In genomic region chr1:206501881-206502280, GRCh38 we compare ENCODE assay signal across 12 cellular contexts. TPM values are rescaled to one million over a fixed set of nuclear protein-coding genes. Genes with fewer than 3 reads are reported as not detected.
A peak's percentile ranks its signal among the peaks of the same experiment; 100 is the strongest.
DNase-seq lines count a peak whose midpoint lies in the region; ATAC-seq and TF ChIP-seq lines count a peak whose summit lies in the region.
"Had no signal": no experiment of that assay in that cellular context is flagged by ENCODE, and none has a peak within 500 bp of the region (broad histone marks: within the 10 kb centered on the region; RNA-seq: fewer than 3 reads in every experiment).

No MANE protein-coding gene starts in this region.

- POLR2A ChIA-PET in RWPE1 (lab: Yijun Ruan, JAX; ENCODE audit: low non-redundant PET) (no interaction called here), OCI-LY7 (lab: Charles Lee) (no interaction called here)

- no peak overlapping the region for H3K27ac ChIP-seq in BLaER1
- peak overlapping the region; percentile 76 for H3K27ac ChIP-seq in RWPE1
- peak overlapping the region in 3 of 4 donors; percentile 36 to 51 (median 37) for H3K27ac ChIP-seq in gastroesophageal sphincter
- no peak overlapping the region for H3K27ac ChIP-seq in OCI-LY7 (ENCODE audit: low read depth, low read length, poor library complexity, severe bottlenecking)

- TF ChIP-seq CTCF in RWPE1 (conservative IDR thresholded peaks at IDR 0.05; ENCODE audit: low read depth) (no peak), gastroesophageal sphincter (IDR thresholded peaks at IDR 0.05) (no peak), OCI-LY7 (conservative IDR thresholded peaks at IDR 0.05; ENCODE audit: low read length) (no peak)

- H3K4me2 ChIP-seq in BLaER1 (peak overlapping the region; percentile 99), skeletal muscle satellite cell (ENCODE audit: low read length) (peak overlapping the region; percentile 49), OCI-LY7 (ENCODE audit: low read length) (no peak overlapping the region)

- H3K9me3 ChIP-seq in BLaER1, result no peaks in the 10 kb centered on the region
- no peaks in the 10 kb centered on the region for H3K9me3 ChIP-seq in gastroesophageal sphincter
- H3K9me3 ChIP-seq in skeletal muscle satellite cell (replicated peaks; ENCODE audit: low read length), result no peaks in the 10 kb centered on the region
- H3K9me3 ChIP-seq in OCI-LY7 (ENCODE audit: low read length), result no peaks in the 10 kb centered on the region

- WGBS in gastroesophageal sphincter (ENCODE audit: low coverage in 1 of 2), 2 donors, result 80 to 100% methylated on average over 1 of the region's 5 CpGs

- intact Hi-C loops in OCI-LY7 (cut with micrococcal nuclease; ENCODE audit: unreplicated experiment), result no loop called here

- H3K27me3 ChIP-seq in BLaER1 (peaks cover 2% of the 10 kb centered on the region; the same call in 1 of the 2 replicates), gastroesophageal sphincter (peaks cover 20% of the 10 kb centered on the region), skeletal muscle satellite cell (ENCODE audit: control insufficient read depth, insufficient read depth, low read length) (peaks cover 5% of the 10 kb centered on the region)

- H4K20me1 ChIP-seq in BLaER1 (no peaks in the 10 kb centered on the region), OCI-LY7 (ENCODE audit: insufficient read depth, low read length) (no peaks in the 10 kb centered on the region)

- H3K4me1 ChIP-seq in BLaER1, result peaks cover 81% of the 10 kb centered on the region
- H3K4me1 ChIP-seq in gastroesophageal sphincter, result peaks cover 0 to 43% (median 9%) of the 10 kb centered on the region in 3 donors
- H3K4me1 ChIP-seq in skeletal muscle satellite cell (ENCODE audit: control insufficient read depth, insufficient read depth, low read length), result peaks cover 36% of the 10 kb centered on the region
- H3K4me1 ChIP-seq in OCI-LY7 (ENCODE audit: insufficient read depth, low read length, poor library complexity, severe bottlenecking), result peaks cover 10% of the 10 kb centered on the region

- no peak overlapping the region for H2AFZ ChIP-seq in OCI-LY7 (ENCODE audit: low read length)

- TF ChIP-seq POLR2A in gastroesophageal sphincter (IDR thresholded peaks at IDR 0.05), result no peak

- no peak for TF ChIP-seq EP300 in gastroesophageal sphincter (IDR thresholded peaks at IDR 0.05)

- no peak for ATAC-seq in gastroesophageal sphincter
- ATAC-seq in HG03095 (IDR thresholded peaks at IDR 0.05; ENCODE audit: unreplicated experiment), result no peak
- ATAC-seq: activated T-helper 17 cell treated with anti-CD3 and anti-CD28 coated beads, Interleukin-2, amount 50 U/mL, for 72 hours; stimulated activated naive CD8-positive, alpha-beta T cell treated with anti-CD3 and anti-CD28 coated beads, Interleukin-15, amount 100 ng/mL, for 72 hours had no signal

- no peaks in the 10 kb centered on the region for H3K79me2 ChIP-seq in OCI-LY7 (ENCODE audit: insufficient read depth, low read depth, low read length)

- DNase-seq in RWPE1 (ENCODE audit: low spot score) (no peak), AML-193 (lab: John Stamatoyannopoulos, UW) (no peak), OCI-LY7 (ENCODE audit: low spot score) (no peak), dermis blood vessel endothelial cell (no peak)
- DNase-seq: central memory CD4-positive, alpha-beta T cell; DND-41; stimulated activated naive CD8-positive, alpha-beta T cell treated with anti-CD3 and anti-CD28 coated beads, Interleukin-15, amount 100 ng/mL, for 72 hours had no signal

- no peak overlapping the region for H3K9ac ChIP-seq in BLaER1
- peak overlapping the region; percentile 4 for H3K9ac ChIP-seq in skeletal muscle satellite cell (ENCODE audit: low read depth, low read length)

- H3K36me3 ChIP-seq in BLaER1 (peaks cover 10% of the 10 kb centered on the region; the same call in 1 of the 2 replicates), gastroesophageal sphincter (no peaks in the 10 kb centered on the region), skeletal muscle satellite cell (ENCODE audit: insufficient read depth, low read length) (no peaks in the 10 kb centered on the region), OCI-LY7 (ENCODE audit: insufficient read depth, low read length) (peaks cover 13% of the 10 kb centered on the region; the same call in 1 of the 2 replicates)

- no TSS peak for BruUV-seq in OCI-LY7 (replicated peaks; lab: Mats Ljungman, UMichigan)

- no peaks in the 10 kb centered on the region for H3K9me2 ChIP-seq in OCI-LY7 (ENCODE audit: insufficient read depth, low read length)

- CTCF ChIA-PET in RWPE1 (lab: Yijun Ruan, JAX), result interaction anchor here (0.7 to 2.1 kb wide), 5 partner anchors 11 to 66 kb away, joined by 3 to 16 read pairs (median 3); no protein-coding TSS in a partner anchor
- CTCF ChIA-PET in OCI-LY7 (lab: Charles Lee; ENCODE audit: unreplicated experiment), result no interaction called here

- H3K4me3 ChIP-seq in BLaER1 (no peak overlapping the region), gastroesophageal sphincter (no peak overlapping the region), skeletal muscle satellite cell (ENCODE audit: low read length) (no peak overlapping the region), OCI-LY7 (ENCODE audit: low read depth, low read length, poor library complexity, severe bottlenecking) (no peak overlapping the region)

RNA-seq across cellular contexts. Expression of gene RASSF5, which starts 5.5 kb away (rescaled TPM):
- total RNA-seq in gastroesophageal sphincter (10 to 100 TPM in 2 of 4 donors, 1 to 10 TPM in 2; 6.2 to 23.3 (median 8.5) TPM), OCI-LY7 (2022) (25.7 and 30.0 TPM in 2 replicates), dermis blood vessel endothelial cell (0.33 and 0.51 TPM in 2 replicates)
- 0.66 and 1.0 TPM in 2 replicates for total RNA-seq in skeletal muscle satellite cell (2012; rRNA removed)
- total RNA-seq in OCI-LY7 (2014; rRNA removed; shearing (Covaris generic)), result 19.8 and 21.4 TPM in 2 replicates

RNA-seq across cellular contexts. Expression of gene IKBKE, which starts 31.6 kb away (rescaled TPM):
- total RNA-seq in gastroesophageal sphincter (1 to 10 TPM; 2.2 to 3.9 (median 2.7) TPM), OCI-LY7 (2022) (34.4 and 38.5 TPM in 2 replicates), dermis blood vessel endothelial cell (23.3 and 33.9 TPM in 2 replicates)
- total RNA-seq in skeletal muscle satellite cell (2012; rRNA removed), result 13.5 and 20.3 TPM in 2 replicates
- total RNA-seq in OCI-LY7 (2014; rRNA removed; shearing (Covaris generic)), result 23.8 and 23.9 TPM in 2 replicates

Comparison
In these comparisons a context has a peak if more than half of its experiments do, and no peak if none do; other contexts are left out.
1. H3K27ac ChIP-seq: peak in RWPE1 (single experiment) and gastroesophageal sphincter (3 of 4); none in BLaER1 (single experiment) and OCI-LY7 (single experiment).